Comparison of ENCODE assay signal across 1 cellular context in genomic region chr18:58937204-58937603, GRCh38.
TF ChIP-seq lines count a peak whose summit lies in the region.

No MANE protein-coding gene starts in this region.

TF ChIP-seq in HepG2, 621 proteins besides CTCF, POLR2A, EP300 and RAD21 (continued from another document):
- TF ChIP-seq AKNA (CRISPR knock-in tag; IDR thresholded peaks at IDR 0.05; ENCODE audit: borderline replicate concordance) = no peak
- no peak for TF ChIP-seq ZNF605 (CRISPR knock-in tag; IDR thresholded peaks at IDR 0.05)
- TF ChIP-seq SMC3 (IDR thresholded peaks at IDR 0.05; ENCODE audit: low read length) = no peak
- TF ChIP-seq ZNF382 (CRISPR knock-in tag; IDR thresholded peaks at IDR 0.05; ENCODE audit: borderline replicate concordance) = no peak
- no peak for TF ChIP-seq HNF4G (IDR thresholded peaks at IDR 0.05; ENCODE audit: borderline replicate concordance, low read depth, low read length)
- TF ChIP-seq HNF4G (CRISPR knock-in tag; IDR thresholded peaks at IDR 0.05; ENCODE audit: borderline replicate concordance, low read depth) = no peak
- no peak for TF ChIP-seq HIVEP1 (CRISPR knock-in tag; IDR thresholded peaks at IDR 0.05)
- no peak for TF ChIP-seq ZNF547 (CRISPR knock-in tag; IDR thresholded peaks at IDR 0.05)
- no peak for TF ChIP-seq KLF12 (CRISPR knock-in tag; IDR thresholded peaks at IDR 0.05; ENCODE audit: borderline replicate concordance)
TF ChIP-seq in HepG2: peak in this region for 0.
